13 cellular contexts compared by ENCODE assay signal in genomic region chr5:37212096-37212495, GRCh38.
"Had no signal": no experiment of that assay in that cellular context is flagged by ENCODE, and none has a peak within 500 bp of the region (broad histone marks: within the 10 kb centered on the region; RNA-seq: fewer than 3 reads in every experiment).

No MANE protein-coding gene starts in this region.

- ATAC-seq: activated CD4-positive, alpha-beta T cell treated with anti-CD3 and anti-CD28 coated beads for 36 hours; gastrocnemius medialis; heart right ventricle had no signal

- H3K4me1 ChIP-seq: colonic mucosa, gastrocnemius medialis had no signal

- H3K27me3 ChIP-seq: colonic mucosa, gastrocnemius medialis, heart right ventricle, ovary, stomach had no signal

- H3K36me3 ChIP-seq: colonic mucosa, ovary had no signal

- FAIRE-seq: endothelial cell of umbilical vein, kidney had no signal

- DNase-seq: activated CD4-positive, alpha-beta T cell treated with anti-CD3 and anti-CD28 coated beads for 36 hours; activated naive CD4-positive, alpha-beta T cell treated with anti-CD3 and anti-CD28 coated beads for 36 hours; caudate nucleus; colonic mucosa; gastrocnemius medialis; heart right ventricle; kidney; left ventricle myocardium inferior; ovary; stimulated activated CD4-positive, alpha-beta T cell treated with anti-CD3 and anti-CD28 coated beads, Interleukin-4, amount 100 ng/mL, for 1 hour; stomach had no signal

- H3K4me3 ChIP-seq: colonic mucosa, gastrocnemius medialis, heart right ventricle, left ventricle myocardium inferior, ovary, stomach, thoracic aorta had no signal

- H3K27ac ChIP-seq: colonic mucosa, gastrocnemius medialis, heart right ventricle, left ventricle myocardium inferior, ovary, stomach, thoracic aorta had no signal

- H3K9me3 ChIP-seq: colonic mucosa, gastrocnemius medialis, heart right ventricle, left ventricle myocardium inferior, ovary, stomach, thoracic aorta had no signal
